16 cellular contexts compared by ENCODE assay signal in the genomic region with DNA sequence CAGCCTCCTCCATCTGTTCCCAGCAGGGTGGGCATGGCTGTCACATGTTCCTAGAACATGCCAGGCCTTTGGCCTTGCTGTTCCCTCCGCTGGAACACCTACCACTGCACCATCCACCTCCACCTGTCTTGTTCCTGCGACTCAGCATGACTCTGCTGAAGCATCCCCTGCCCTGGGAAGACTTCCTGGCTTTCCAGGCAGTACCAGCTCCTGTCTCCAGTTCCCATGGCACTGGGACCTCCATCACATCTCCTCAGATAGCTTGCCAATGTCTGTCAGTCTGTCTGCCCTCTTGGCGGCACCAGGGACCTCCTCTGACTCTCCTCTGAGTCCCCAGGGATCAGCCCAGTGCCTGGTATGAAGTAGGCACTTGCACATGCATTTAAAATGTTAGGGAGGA. TPM values are rescaled to one million over a fixed set of nuclear protein-coding genes. Genes with fewer than 3 reads are reported as not detected.
DNase-seq lines count a peak whose midpoint lies in the region; ATAC-seq and TF ChIP-seq lines count a peak whose summit lies in the region.
"Had no signal": no experiment of that assay in that cellular context is flagged by ENCODE, and none has a peak within 500 bp of the region (broad histone marks: within the 10 kb centered on the region; RNA-seq: fewer than 3 reads in every experiment).

No MANE protein-coding gene starts in this region.

- H3K36me3 ChIP-seq in ascending aorta, result no peaks in the 10 kb centered on the region
- H3K36me3 ChIP-seq in tibial nerve, result peaks cover 0 to 15% (median 0%) of the 10 kb centered on the region in 3 donors
- H3K36me3 ChIP-seq: HAP-1, upper lobe of right lung had no signal

- WGBS in tibial nerve, 2 donors, result 80 to 89% methylated on average over 3 of the region's 3 CpGs

- intact Hi-C loops in ascending aorta (cut with DNase I), result loop anchor here (1.0 to 2.0 kb wide), 3 partner anchors 27 to 259 kb away; no protein-coding TSS in a partner anchor

- no peak for ATAC-seq in HG02678 (IDR thresholded peaks at IDR 0.05; ENCODE audit: unreplicated experiment)

- no peak for TF ChIP-seq POLR2A in tibial nerve (IDR thresholded peaks at IDR 0.05)

- TF ChIP-seq EP300 in tibial nerve (IDR thresholded peaks at IDR 0.05), result no peak

- H3K27me3 ChIP-seq in ascending aorta (no peaks in the 10 kb centered on the region), tibial nerve (no peaks in the 10 kb centered on the region)
- H3K27me3 ChIP-seq: upper lobe of right lung had no signal

- TF ChIP-seq CTCF in ascending aorta (IDR thresholded peaks at IDR 0.05), result no peak
- no peak for TF ChIP-seq CTCF in tibial nerve (IDR thresholded peaks at IDR 0.05)

- H3K4me3 ChIP-seq in ascending aorta (no peak overlapping the region), tibial nerve (no peak overlapping the region)
- H3K4me3 ChIP-seq: HAP-1, upper lobe of right lung had no signal

- H3K4me1 ChIP-seq in ascending aorta, result peaks cover 19 to 48% of the 10 kb centered on the region in 2 donors
- H3K4me1 ChIP-seq in tibial nerve, result peaks cover 0 to 49% (median 23%) of the 10 kb centered on the region in 4 donors

- no peaks in the 10 kb centered on the region for H3K9me3 ChIP-seq in ascending aorta
- H3K9me3 ChIP-seq in tibial nerve, result no peaks in the 10 kb centered on the region
- H3K9me3 ChIP-seq: HAP-1, upper lobe of right lung had no signal

- DNase-seq in ascending aorta (ENCODE audit: low spot score in 2 of 2) (no peak), hepatic stellate cell (ENCODE audit: low spot score) (peak; percentile 2), tibial nerve (ENCODE audit: low spot score in 2 of 2) (no peak), ecto neural progenitor cell (ENCODE audit: low spot score) (no peak)
- DNase-seq: activated CD4-positive, alpha-beta T cell treated with anti-CD3 and anti-CD28 coated beads for 36 hours; activated T-cell treated with anti-CD3 and anti-CD28 coated beads, Interleukin-2, amount 50 U/mL, for 1 hour; DMS79 treated with DMSO at 0.1 percent for 48 hours; natural killer cell; NCI-H1048; SHP77; upper lobe of right lung had no signal

- H3K27ac ChIP-seq in ascending aorta (peak overlapping the region; percentile 40 to 54), tibial nerve (peak overlapping the region in 3 of 4 donors; percentile 57 to 62 (median 57))
- H3K27ac ChIP-seq: C4-2B, upper lobe of right lung had no signal

RNA-seq across cellular contexts. Expression of gene PDP2, which starts 15.7 kb away (rescaled TPM):
- total RNA-seq in ascending aorta (2.8 TPM), tibial nerve (10 to 100 TPM; 12.3 to 29.9 (median 15.5) TPM)

RNA-seq across cellular contexts. Expression of gene CDH16, which starts 22.7 kb away (rescaled TPM):
- total RNA-seq in ascending aorta (not detected), tibial nerve (1 to 10 TPM in 2 of 4 donors, under 1 TPM in 2; 0.30 to 2.5 (median 1.4) TPM)
- total RNA-seq: activated CD4-positive, alpha-beta T cell treated with anti-CD3 and anti-CD28 coated beads for 36 hours; natural killer cell; pulmonary artery endothelial cell; T-helper 2 cell treated with Interferon-gamma antibody and Interleukin-4, amounts not matched to agents 100 ng/mL and 5 ng/mL, for 36 hours; upper lobe of right lung had no signal

RNA-seq across cellular contexts. Expression of gene RRAD, which starts 29.3 kb away (rescaled TPM):
- total RNA-seq in ascending aorta (54.2 TPM), tibial nerve (100 to 1,000 TPM in 3 of 4 donors, 10 to 100 TPM in 1; 23.7 to 132 (median 109) TPM)

RNA-seq across cellular contexts. Expression of gene CIAO2B, which starts 38.2 kb away (rescaled TPM):
- 255 TPM for total RNA-seq in ascending aorta
- total RNA-seq in tibial nerve, result 100 to 1,000 TPM in 2 of 4 donors, 10 to 100 TPM in 2; 57.1 to 111 (median 89.9) TPM

RNA-seq across cellular contexts. Expression of gene CES2, which starts 39.3 kb away (rescaled TPM):
- total RNA-seq in ascending aorta (40.0 TPM), tibial nerve (10 to 100 TPM; 29.2 to 45.0 (median 34.4) TPM)
